Comparison of ENCODE assay signal across 8 cellular contexts in genomic region chr10:30413996-30414576, GRCh38. TPM values are rescaled to one million over a fixed set of nuclear protein-coding genes. Genes with fewer than 3 reads are reported as not detected.
DNase-seq lines count a peak whose midpoint lies in the region; ATAC-seq and TF ChIP-seq lines count a peak whose summit lies in the region.

No MANE protein-coding gene starts in this region.

- intact Hi-C loops in upper lobe of right lung (cut with DNase I), result loop anchor here (10.0 kb wide), 1 partner anchor 121 kb away; no protein-coding TSS in a partner anchor

- peak; percentile 49 for ATAC-seq in GM21423 (IDR thresholded peaks at IDR 0.05; ENCODE audit: unreplicated experiment)
- peak; percentile 98 for ATAC-seq in left lobe of liver
- ATAC-seq in upper lobe of right lung, result peak; percentile 94

- no peaks in the 10 kb centered on the region for H3K36me3 ChIP-seq in upper lobe of right lung

- no peaks in the 10 kb centered on the region for H3K9me3 ChIP-seq in upper lobe of right lung

- DNase-seq in DMS153 (lab: John Stamatoyannopoulos, UW) (peak; percentile 18), NCI-H460 (ENCODE audit: extremely low read depth, low read depth) (peak; percentile 59), cardiac fibroblast (ENCODE audit: low read depth in 2 of 2) (peak; percentile 85 to 86), left lobe of liver (ENCODE audit: low spot score) (no peak), upper lobe of right lung (no peak)
- DNase-seq in stimulated activated CD4-positive, alpha-beta T cell treated with anti-CD3 and anti-CD28 coated beads, Interleukin-4, amount 100 ng/mL, for 4 hours, result no peak
- DNase-seq in stimulated activated naive CD4-positive, alpha-beta T cell treated with Interleukin-2 at 50 U/mL for 16 hours (lab: John Stamatoyannopoulos, UW), result no peak

- H3K4me3 ChIP-seq in cardiac fibroblast (replicated peaks in 1 of 2; ENCODE audit: low read depth in 2 of 2, low read length in 2 of 2) (no peak overlapping the region), upper lobe of right lung (no peak overlapping the region)

- peaks cover 16% of the 10 kb centered on the region for H3K4me1 ChIP-seq in upper lobe of right lung

- no peaks in the 10 kb centered on the region for H3K27me3 ChIP-seq in upper lobe of right lung

- TF ChIP-seq CTCF in cardiac fibroblast (IDR thresholded peaks at IDR 0.05; ENCODE audit: low read depth, low read length) (peak; percentile 80), upper lobe of right lung (IDR thresholded peaks at IDR 0.05) (peak; percentile 75)

- H3K27ac ChIP-seq in upper lobe of right lung, result no peak overlapping the region

RNA-seq across cellular contexts. Expression of gene MAP3K8, which starts 19.9 kb away (rescaled TPM):
- 6.0 and 8.0 TPM in 2 replicates for total RNA-seq in NCI-H460 (2014; rRNA removed; shearing (Covaris generic))
- 10.5 and 13.9 TPM in 2 replicates for polyA plus RNA-seq in NCI-H460 (2014; cell fraction: nucleus; rRNA removed)
- total RNA-seq in left lobe of liver (2.9 TPM), upper lobe of right lung (33.7 TPM)

Comparison
In these comparisons a context has a peak if more than half of its experiments do, and no peak if none do; other contexts are left out.
1. DNase-seq: peak in DMS153 (single experiment), NCI-H460 (single experiment) and cardiac fibroblast (2 of 2); none in left lobe of liver (single experiment), upper lobe of right lung (single experiment), stimulated activated CD4-positive, alpha-beta T cell treated with anti-CD3 and anti-CD28 coated beads, Interleukin-4, amount 100 ng/mL, for 4 hours (0 of 2) and stimulated activated naive CD4-positive, alpha-beta T cell treated with Interleukin-2 at 50 U/mL for 16 hours (single experiment).
2. Peak in every context shown above with its lines, with median percentiles within 50 percentile points of each other: ATAC-seq.